Comparison of ENCODE assay signal across 10 cellular contexts in genomic region chr12:103495158-103495782, GRCh38. TPM values are rescaled to one million over a fixed set of nuclear protein-coding genes. Genes with fewer than 3 reads are reported as not detected.
DNase-seq lines count a peak whose midpoint lies in the region; ATAC-seq, FAIRE-seq and TF ChIP-seq lines count a peak whose summit lies in the region.
"Had no signal": no experiment of that assay in that cellular context is flagged by ENCODE, and none has a peak within 500 bp of the region (broad histone marks: within the 10 kb centered on the region; RNA-seq: fewer than 3 reads in every experiment).

No MANE protein-coding gene starts in this region.

- H3K4me3 ChIP-seq in CD8-positive, alpha-beta T cell (ENCODE audit: low read depth, low read length), result peak overlapping the region; percentile 53
- H3K4me3 ChIP-seq in WERI-Rb-1 (ENCODE audit: low read depth, low read length) (peak overlapping the region; percentile 58), bronchial epithelial cell (ENCODE audit: low read depth, low read length) (peak overlapping the region; percentile 47), mesodermal cell (ENCODE audit: extremely low read depth, insufficient read depth, low read length, poor library complexity, severe bottlenecking) (peak overlapping the region; percentile 30), suprapubic skin (peak overlapping the region; percentile 41)

- H3K27me3 Mint-ChIP-seq in CD8-positive, alpha-beta T cell (ENCODE audit: low read depth), result peaks cover 7% of the 10 kb centered on the region

- POLR2A ChIA-PET in CD8-positive, alpha-beta T cell (lab: Charles Lee), result interaction anchor here (0.6 to 1.9 kb wide), 3 partner anchors 8 to 54 kb away, joined by 3 to 9 read pairs (median 3); no protein-coding TSS in a partner anchor

- H3K4me3 Mint-ChIP-seq in CD8-positive, alpha-beta T cell, result peak overlapping the region; percentile 83

- intact Hi-C loops in CD8-positive, alpha-beta T cell (cut with DNase I, micrococcal nuclease), result loop anchor here in 1 of 2 experiments (1.0 to 5.0 kb wide), 3 partner anchors 38 to 213 kb away; no protein-coding TSS in a partner anchor

- DNase-seq in CD8-positive, alpha-beta T cell, result peak; percentile 44 to 80 (median 68)
- DNase-seq in NCI-H1092 (lab: John Stamatoyannopoulos, UW), result peak; percentile 64
- peak; percentile 85 for DNase-seq in WERI-Rb-1
- DNase-seq in bronchial epithelial cell (ENCODE audit: low read depth), result no peak
- DNase-seq in suprapubic skin (ENCODE audit: low spot score in 2 of 2), result no peak
- DNase-seq in UCSD-AML1 (lab: John Stamatoyannopoulos, UW; ENCODE audit: unreplicated experiment), result no peak

- no peak for FAIRE-seq in bronchial epithelial cell (lab: Jason Lieb, UNC)
- FAIRE-seq: colon, G401.6 had no signal

- WGBS in mesodermal cell (ENCODE audit: insufficient coverage in 2 of 2), 2 experiments, result 0 to 1% methylated on average over 6 to 26 of the region's 58 CpGs
- 6% methylated on average over 7 of the region's 58 CpGs for WGBS in suprapubic skin

- peak overlapping the region; percentile 86 for H3K27ac Mint-ChIP-seq in CD8-positive, alpha-beta T cell

- no peaks in the 10 kb centered on the region for H3K9me3 ChIP-seq in CD8-positive, alpha-beta T cell (ENCODE audit: low read length)
- H3K9me3 ChIP-seq in WERI-Rb-1 (ENCODE audit: severe bottlenecking) (peaks cover 4% of the 10 kb centered on the region), mesodermal cell (ENCODE audit: control insufficient read depth, low read length) (no peaks in the 10 kb centered on the region), suprapubic skin (no peaks in the 10 kb centered on the region)

- CTCF ChIA-PET in CD8-positive, alpha-beta T cell (lab: Charles Lee), result interaction anchor here (0.8 to 1.2 kb wide), 2 partner anchors 9 to 41 kb away, joined by 3 to 4 read pairs; no protein-coding TSS in a partner anchor

- H3K9me3 Mint-ChIP-seq in CD8-positive, alpha-beta T cell, result no peaks in the 10 kb centered on the region

- H3K4me1 Mint-ChIP-seq in CD8-positive, alpha-beta T cell (ENCODE audit: low read depth), result peaks cover 19% of the 10 kb centered on the region

- H3K36me3 Mint-ChIP-seq in CD8-positive, alpha-beta T cell, result no peaks in the 10 kb centered on the region

- peak; percentile 79 for ATAC-seq in CD8-positive, alpha-beta T cell
- peak; percentile 62 for ATAC-seq in GM21526 (IDR thresholded peaks at IDR 0.05; ENCODE audit: low FRiP score, unreplicated experiment)

- peak overlapping the region; percentile 46 for H3K27ac ChIP-seq in CD8-positive, alpha-beta T cell (ENCODE audit: low read depth, low read length)
- no peak overlapping the region for H3K27ac ChIP-seq in WERI-Rb-1
- no peak overlapping the region for H3K27ac ChIP-seq in mesodermal cell (ENCODE audit: low read depth, low read length, severe bottlenecking)
- no peak overlapping the region for H3K27ac ChIP-seq in suprapubic skin

- TF ChIP-seq POLR2A in suprapubic skin (IDR thresholded peaks at IDR 0.05), result no peak

- H3K36me3 ChIP-seq in CD8-positive, alpha-beta T cell (ENCODE audit: insufficient read depth, low read length), result no peaks in the 10 kb centered on the region
- H3K36me3 ChIP-seq in WERI-Rb-1, result no peaks in the 10 kb centered on the region
- H3K36me3 ChIP-seq in bronchial epithelial cell (ENCODE audit: control insufficient read depth, insufficient read depth, low read length), result no peaks in the 10 kb centered on the region
- H3K36me3 ChIP-seq in mesodermal cell (ENCODE audit: control insufficient read depth, insufficient read depth, low read length), result no peaks in the 10 kb centered on the region
- H3K36me3 ChIP-seq in suprapubic skin, result no peaks in the 10 kb centered on the region

- no peak for TF ChIP-seq CTCF in CD8-positive, alpha-beta T cell (IDR thresholded peaks at IDR 0.05)
- TF ChIP-seq CTCF in WERI-Rb-1 (IDR thresholded peaks at IDR 0.05; ENCODE audit: low read depth, low read length) (no peak), bronchial epithelial cell (IDR thresholded peaks at IDR 0.05; ENCODE audit: insufficient read depth, low read length, severe bottlenecking) (no peak), suprapubic skin (IDR thresholded peaks at IDR 0.05) (no peak)

- TF ChIP-seq EP300 in suprapubic skin (IDR thresholded peaks at IDR 0.05), result no peak

- H3K4me1 ChIP-seq in CD8-positive, alpha-beta T cell (ENCODE audit: insufficient read depth, low read length), result peaks cover 19% of the 10 kb centered on the region
- H3K4me1 ChIP-seq in mesodermal cell (ENCODE audit: control insufficient read depth, insufficient read depth, low read length, poor library complexity, severe bottlenecking) (no peaks in the 10 kb centered on the region), suprapubic skin (peaks cover 11% of the 10 kb centered on the region)

- no peaks in the 10 kb centered on the region for H3K27me3 ChIP-seq in CD8-positive, alpha-beta T cell (ENCODE audit: insufficient read depth, low read length)
- H3K27me3 ChIP-seq in WERI-Rb-1 (ENCODE audit: insufficient read depth, low read depth, severe bottlenecking) (peaks cover 17% of the 10 kb centered on the region), bronchial epithelial cell (ENCODE audit: control insufficient read depth, insufficient read depth, low read length) (no peaks in the 10 kb centered on the region), suprapubic skin (peaks cover 33% of the 10 kb centered on the region)

RNA-seq across cellular contexts. Expression of gene C12orf42, which starts 0.5 kb away (rescaled TPM):
- 1 to 10 TPM; 5.5 to 8.8 TPM for total RNA-seq in CD8-positive, alpha-beta T cell
- total RNA-seq in bronchial epithelial cell, result not detected in 2 replicates
- polyA plus RNA-seq in mesodermal cell (2013, experiment 1 of 2), result not detected
- not detected for polyA plus RNA-seq in mesodermal cell (2013, experiment 2 of 2)
- not detected for total RNA-seq in suprapubic skin

Comparison
In these comparisons a context has a peak if more than half of its experiments do, and no peak if none do; other contexts are left out.
1. DNase-seq: peak in CD8-positive, alpha-beta T cell (7 of 7), NCI-H1092 (single experiment) and WERI-Rb-1 (single experiment); none in bronchial epithelial cell (single experiment), suprapubic skin (0 of 2) and UCSD-AML1 (single experiment).
2. Peak in every context shown above with its lines, with median percentiles within 50 percentile points of each other: H3K4me3 ChIP-seq.